Comparison of ENCODE assay signal across 20 cellular contexts in genomic region chr14:23206422-23207145, GRCh38. TPM values are rescaled to one million over a fixed set of nuclear protein-coding genes. Genes with fewer than 3 reads are reported as not detected.
DNase-seq lines count a peak whose midpoint lies in the region; ATAC-seq, FAIRE-seq and TF ChIP-seq lines count a peak whose summit lies in the region.
"Had no signal": no experiment of that assay in that cellular context is flagged by ENCODE, and none has a peak within 500 bp of the region (broad histone marks: within the 10 kb centered on the region; RNA-seq: fewer than 3 reads in every experiment).

No MANE protein-coding gene starts in this region.

- 0 out of 3 replicates have a peak, but pooled peaks cover 3% of the 10 kb centered on the region for H3K4me1 ChIP-seq in A549
- H3K4me1 ChIP-seq in K562 (replicated peaks in 1 of 2; ENCODE audit: control insufficient read depth in 2 of 2, insufficient read depth in 2 of 2, low read length in 2 of 2) = peaks cover 0 to 6% of the 10 kb centered on the region in 2 experiments; a peak in 2 of 5 replicates
- H3K4me1 ChIP-seq in iPS-20b (ENCODE audit: insufficient read depth, low read length) = peaks cover 25% of the 10 kb centered on the region
- H3K4me1 ChIP-seq: BE2C had no signal

- H4K20me1 ChIP-seq in K562 (replicated peaks; ENCODE audit: control insufficient read depth, insufficient read depth, low read length) = no peaks in the 10 kb centered on the region

- peak overlapping the region; percentile 66 for H2AFZ ChIP-seq in K562 (ENCODE audit: low read depth, low read length)

- no peak overlapping the region for H3K4me3 ChIP-seq in A549
- no peak overlapping the region for H3K4me3 ChIP-seq in K562
- H3K4me3 ChIP-seq in iPS-20b (ENCODE audit: low read length) = peak overlapping the region; percentile 56

- in situ Hi-C loops in K562 (cut with MboI) = no loop called here

- no peaks in the 10 kb centered on the region for H3K9me1 ChIP-seq in K562 (ENCODE audit: control insufficient read depth, insufficient read depth, low read length)

- TF ChIP-seq EP300 in A549 (IDR thresholded peaks at IDR 0.05) (no peak), K562 (IDR thresholded peaks at IDR 0.05; ENCODE audit: low read length) (no peak)

- H3K27ac ChIP-seq in A549 (no peak overlapping the region), K562 (ENCODE audit: extremely low read depth, low read depth, low read length) (no peak overlapping the region), iPS-20b (ENCODE audit: low read length) (peak overlapping the region; percentile 79)
- H3K27ac ChIP-seq: C4-2B, KMS-11 had no signal

- H3K27me3 ChIP-seq in K562 (ENCODE audit: control insufficient read depth in 2 of 2, insufficient read depth in 2 of 2, low read length in 2 of 2) = no peaks in the 10 kb centered on the region
- H3K27me3 ChIP-seq in iPS-20b (ENCODE audit: insufficient read depth, low read length) = no peaks in the 10 kb centered on the region

- no peak for TF ChIP-seq RAD21 in A549 (conservative IDR thresholded peaks at IDR 0.05 in 1 of 2, IDR thresholded peaks at IDR 0.05 in 1 of 2)
- no peak for TF ChIP-seq RAD21 in K562 (CRISPR knock-in tag; conservative IDR thresholded peaks at IDR 0.05 in 1 of 2, IDR thresholded peaks at IDR 0.05 in 1 of 2)

- CTCF ChIA-PET in A549 (lab: Yijun Ruan, JAX) (interaction anchor here (0.9 to 2.7 kb wide), 5 partner anchors 11 to 86 kb away, joined by 3 to 8 read pairs (median 6); no protein-coding TSS in a partner anchor), HEK293T (lab: Yijun Ruan, JAX) (interaction anchor here (0.7 to 1.9 kb wide), 4 partner anchors 20 to 178 kb away, joined by 3 to 6 read pairs (median 4); no protein-coding TSS in a partner anchor), K562 (lab: Yijun Ruan, JAX; ENCODE audit: low intra/inter-chr PET ratio) (no interaction called here)

- POLR2A ChIA-PET in A549 (lab: Yijun Ruan, JAX) (no interaction called here), HEK293T (lab: Yijun Ruan, JAX) (interaction anchor here (0.7 to 1.3 kb wide), 2 partner anchors 31 to 112 kb away, joined by 3 to 4 read pairs; partner anchors contain the start of genes ACIN1, C14orf119 and RNF212B), K562 (lab: Yijun Ruan, JAX) (interaction anchor here (0.6 kb wide), 2 partner anchors 82 to 358 kb away, joined by 3 read pairs; no protein-coding TSS in a partner anchor)

- WGBS in A549 (ENCODE audit: missing lambda C conversion rate) = 71% methylated on average over 3 of the region's 3 CpGs
- 56% methylated on average over 3 of the region's 3 CpGs for WGBS in K562 (ENCODE audit: insufficient coverage, low coverage, missing lambda C conversion rate)

- intact Hi-C loops in K562 (cut with micrococcal nuclease) (no loop called here), left colon (cut with DNase I, micrococcal nuclease) (no loop called here)

- FAIRE-seq in A549 (lab: Jason Lieb, UNC) = no peak
- no peak for FAIRE-seq in K562 (lab: Jason Lieb, UNC)
- FAIRE-seq: G401.6, GM12891, H54 had no signal

- H3K9me3 ChIP-seq in A549 (no peaks in the 10 kb centered on the region), K562 (replicated peaks; ENCODE audit: control insufficient read depth, insufficient read depth, low read depth, low read length) (no peaks in the 10 kb centered on the region), iPS-20b (ENCODE audit: insufficient read depth, low read depth, low read length) (no peaks in the 10 kb centered on the region)
- H3K9me3 ChIP-seq: BE2C had no signal

- TF ChIP-seq POLR2A in A549 (IDR thresholded peaks at IDR 0.05; ENCODE audit: low read length) (no peak), K562 (conservative IDR thresholded peaks at IDR 0.05) (no peak)

- H3K36me3 ChIP-seq in K562 (ENCODE audit: control insufficient read depth, insufficient read depth, low read length) (no peaks in the 10 kb centered on the region), iPS-20b (ENCODE audit: insufficient read depth, low read depth, low read length) (no peaks in the 10 kb centered on the region)
- H3K36me3 ChIP-seq: BE2C had no signal

- no peak for TF ChIP-seq CTCF in A549 (IDR thresholded peaks at IDR 0.05)
- no peak for TF ChIP-seq CTCF in K562 (IDR thresholded peaks at IDR 0.05 in 2 of 3, conservative IDR thresholded peaks at IDR 0.05 in 1 of 3; ENCODE audit: insufficient read depth in 2 of 3, low read depth in 1 of 3, low read length in 3 of 3)

- no peaks in the 10 kb centered on the region for H3K79me2 ChIP-seq in K562 (ENCODE audit: control insufficient read depth, insufficient read depth, low read length)

- no peak for DNase-seq in A549 (ENCODE audit: low read depth in 1 of 2, low spot score in 1 of 2)
- no peak for DNase-seq in HEK293T (ENCODE audit: extremely low spot score)
- DNase-seq in K562 (ENCODE audit: extremely low read depth in 1 of 4, low spot score in 3 of 4) = no peak
- DNase-seq in left colon = no peak
- no peak for DNase-seq in SKM-1 (lab: John Stamatoyannopoulos, UW; ENCODE audit: unreplicated experiment)
- DNase-seq: BE2C; CD4-positive, alpha-beta memory T cell; DMS79; IMR-90 had no signal

- no peak overlapping the region for H3K9ac ChIP-seq in K562 (ENCODE audit: insufficient read depth in 1 of 2, low read depth in 2 of 2, low read length in 2 of 2)
- H3K9ac ChIP-seq in iPS-20b (ENCODE audit: low read depth, low read length) = peak overlapping the region; percentile 58; the same call in 1 of the 2 replicates
- H3K9ac ChIP-seq: KMS-11 had no signal

- H3K4me2 ChIP-seq in A549 (no peak overlapping the region), K562 (ENCODE audit: insufficient read depth, low read length) (no peak overlapping the region)
- H3K4me2 ChIP-seq: KMS-11 had no signal

- ATAC-seq in A549 (no peak), K562 (no peak), left colon (no peak), GM21360 (IDR thresholded peaks at IDR 0.05; ENCODE audit: unreplicated experiment) (no peak), GM19467 (IDR thresholded peaks at IDR 0.05; ENCODE audit: unreplicated experiment) (no peak)

- no TSS peak for BruUV-seq in K562 (replicated peaks; lab: Mats Ljungman, UMichigan)

TF ChIP-seq in A549, 52 proteins besides CTCF, POLR2A, EP300 and RAD21 (continues in another document):
- no peak for TF ChIP-seq HDAC2 (IDR thresholded peaks at IDR 0.05)

TF ChIP-seq in HEK293T, 16 proteins besides CTCF, POLR2A, EP300 and RAD21 (continues in another document):
- TF ChIP-seq FOXA1 (IDR thresholded peaks at IDR 0.05) (no peak), LEF1 (IDR thresholded peaks at IDR 0.05; ENCODE audit: borderline replicate concordance) (no peak)

TF ChIP-seq in K562, 482 proteins besides CTCF, POLR2A, EP300 and RAD21 (continues in another document):
- TF ChIP-seq SREBF1 (IDR thresholded peaks at IDR 0.05; ENCODE audit: borderline replicate concordance, low read depth, low read length) = no peak

RNA-seq across cellular contexts. Expression of gene SLC7A8, which starts 23.1 kb away (rescaled TPM):
- polyA plus RNA-seq in A549 (2011; rRNA removed) = 0.28 and 0.45 TPM in 2 replicates
- 0.08 and 0.09 TPM in 2 replicates for polyA plus RNA-seq in A549 (2012; cell fraction: cytosol; rRNA removed)
- 0.07 and 0.16 TPM in 2 replicates for polyA plus RNA-seq in A549 (2012; cell fraction: nucleus; rRNA removed)
- polyA plus RNA-seq in A549 (2017; fragmentation: RNase III; extraction: RNeasy Plus Mini Kit Qiagen cat#74134 plus additional on column Dnase treatment) = 0.35 to 0.49 TPM (median 0.39 TPM) in 3 replicates
- polyA minus RNA-seq in A549 (2011; rRNA and poly(A)+ RNA removed) = 0.17 and 0.73 TPM in 2 replicates
- total RNA-seq in K562 (2011; cell fraction: chromatin; rRNA removed; ENCODE audit: low replicate concordance) = 10.1 and 17.6 TPM in 2 replicates
- 12.9 and 14.5 TPM in 2 replicates for total RNA-seq in K562 (2011; cell fraction: nucleolus; rRNA removed)
- total RNA-seq in K562 (2011; cell fraction: nucleoplasm; rRNA removed) = 24.6 and 30.7 TPM in 2 replicates
- total RNA-seq in K562 (2014; rRNA removed) = 5.3 and 6.0 TPM in 2 replicates
- 3.5 and 4.0 TPM in 2 replicates for total RNA-seq in K562 (2014; rRNA removed; fragmentation: Illumina TruSeq; extraction: Trizol)
- total RNA-seq in K562 (2015; rRNA removed; fragmentation: Illumina TruSeq; extraction: Trizol) = 3.4 and 4.5 TPM in 2 replicates
- 19.6 and 21.6 TPM in 2 replicates for total RNA-seq in K562 (2021)
- 19.3 and 42.6 TPM in 2 replicates for polyA plus RNA-seq in K562 (2011; rRNA removed)
- polyA plus RNA-seq in K562 (2011; cell fraction: cytosol; rRNA removed) = 26.8 and 32.0 TPM in 2 replicates
- polyA plus RNA-seq in K562 (2011; cell fraction: nucleus; rRNA removed) = 17.7 and 21.6 TPM in 2 replicates
- polyA plus RNA-seq in K562 (2012) = 16.4 and 25.4 TPM in 2 replicates
- 30.1 and 33.0 TPM in 2 replicates for polyA plus RNA-seq in K562 (2014; fragmentation: Illumina TruSeq; extraction: Trizol)
- polyA plus RNA-seq in K562 (2014; fragmentation: Nextera tagmentation; extraction: Ambion mirVana) = 1 to 10 TPM; 2.0 to 2.3 TPM
- 10.1 and 10.6 TPM in 2 replicates for polyA plus RNA-seq in K562 (2014; rRNA removed)
- 10.9 and 16.5 TPM in 2 replicates for polyA minus RNA-seq in K562 (2011; rRNA and poly(A)+ RNA removed)
- polyA minus RNA-seq in K562 (2011; cell fraction: cytosol; rRNA and poly(A)+ RNA removed) = 22.9 and 23.3 TPM in 2 replicates
- polyA minus RNA-seq in K562 (2011; cell fraction: nucleus; rRNA and poly(A)+ RNA removed) = 4.4 and 9.4 TPM in 2 replicates
- 10 to 100 TPM; 18.2 to 33.6 TPM for total RNA-seq in left colon
- total RNA-seq: IMR-90 had no signal

RNA-seq across cellular contexts. Expression of gene RNF212B, which starts 31.2 kb away (rescaled TPM):
- polyA plus RNA-seq in A549 (2011; rRNA removed) = not detected in 2 replicates
- polyA plus RNA-seq in A549 (2012; cell fraction: cytosol; rRNA removed) = not detected in 2 replicates
- polyA plus RNA-seq in A549 (2012; cell fraction: nucleus; rRNA removed) = not detected in 2 replicates
- not detected in 3 replicates for polyA plus RNA-seq in A549 (2017; fragmentation: RNase III; extraction: RNeasy Plus Mini Kit Qiagen cat#74134 plus additional on column Dnase treatment)
- not detected in 2 replicates for polyA minus RNA-seq in A549 (2011; rRNA and poly(A)+ RNA removed)
- total RNA-seq in K562 (2011; cell fraction: chromatin; rRNA removed; ENCODE audit: low replicate concordance) = not detected in 2 replicates
- total RNA-seq in K562 (2011; cell fraction: nucleolus; rRNA removed) = not detected in 2 replicates
- total RNA-seq in K562 (2011; cell fraction: nucleoplasm; rRNA removed) = 0.37 TPM in 1 of 2 replicates, not detected in the other
- not detected in 2 replicates for total RNA-seq in K562 (2014; rRNA removed)
- 0.26 TPM in 1 of 2 replicates, not detected in the other for total RNA-seq in K562 (2014; rRNA removed; fragmentation: Illumina TruSeq; extraction: Trizol)
- not detected in 2 replicates for total RNA-seq in K562 (2015; rRNA removed; fragmentation: Illumina TruSeq; extraction: Trizol)
- total RNA-seq in K562 (2021) = 0.27 TPM in 1 of 2 replicates, not detected in the other
- polyA plus RNA-seq in K562 (2011; rRNA removed) = 0.43 and 0.65 TPM in 2 replicates
- polyA plus RNA-seq in K562 (2011; cell fraction: cytosol; rRNA removed) = 0.43 and 1.0 TPM in 2 replicates
- polyA plus RNA-seq in K562 (2011; cell fraction: nucleus; rRNA removed) = 0.43 TPM in 1 of 2 replicates, not detected in the other
- 0.35 TPM in 1 of 2 replicates, not detected in the other for polyA plus RNA-seq in K562 (2012)
- polyA plus RNA-seq in K562 (2014; fragmentation: Illumina TruSeq; extraction: Trizol) = 0.15 and 0.32 TPM in 2 replicates
- under 1 TPM; 0.27 to 0.39 TPM for polyA plus RNA-seq in K562 (2014; fragmentation: Nextera tagmentation; extraction: Ambion mirVana)
- 0.08 and 0.17 TPM in 2 replicates for polyA plus RNA-seq in K562 (2014; rRNA removed)
- polyA minus RNA-seq in K562 (2011; rRNA and poly(A)+ RNA removed) = not detected in 2 replicates
- polyA minus RNA-seq in K562 (2011; cell fraction: cytosol; rRNA and poly(A)+ RNA removed) = not detected in 2 replicates
- polyA minus RNA-seq in K562 (2011; cell fraction: nucleus; rRNA and poly(A)+ RNA removed) = 0.54 TPM in 1 of 2 replicates, not detected in the other
- not detected for total RNA-seq in left colon
- total RNA-seq: A172; CD4-positive, alpha-beta memory T cell; HT1080; IMR-90 had no signal
- polyA plus RNA-seq: AG04450; CD4-positive, alpha-beta memory T cell; IMR-90 had no signal

Comparison
In these comparisons a context has a peak if more than half of its experiments do, and no peak if none do; other contexts are left out.
1. Of the 35 proteins assayed by ChIP-seq in both K562 and A549: peak only in K562: none; only in A549: RNF2; in both: none; in neither: 34.